Comparison of ENCODE assay signal across 8 cellular contexts in genomic region chr3:194671511-194671899, GRCh38. TPM values are rescaled to one million over a fixed set of nuclear protein-coding genes. Genes with fewer than 3 reads are reported as not detected.
DNase-seq lines count a peak whose midpoint lies in the region; ATAC-seq and TF ChIP-seq lines count a peak whose summit lies in the region.

No MANE protein-coding gene starts in this region.

- H3K9ac ChIP-seq in iPS-20b (ENCODE audit: low read depth, low read length): peak overlapping the region; percentile 99

- in situ Hi-C loops in astrocyte of the cerebellum (cut with HindIII; ENCODE audit: low sequenced_read_pairs): loop anchor here (5.0 kb wide), 1 partner anchor 441 kb away; no protein-coding TSS in a partner anchor

- H3K4me3 ChIP-seq in astrocyte of the cerebellum (ENCODE audit: low read depth, low read length): peak overlapping the region; percentile 87
- peak overlapping the region; percentile 88 for H3K4me3 ChIP-seq in iPS-20b (ENCODE audit: low read length)

- POLR2A ChIA-PET in activated CD4-positive, alpha-beta T cell treated with anti-CD3 and anti-CD28 coated beads, Interleukin-2, amount 10 ng/mL, durations not matched to agents 7 days and 5 days (lab: Charles Lee): no interaction called here

- H3K36me3 ChIP-seq in iPS-20b (ENCODE audit: insufficient read depth, low read depth, low read length): peaks cover 27% of the 10 kb centered on the region

- peak; percentile 9 for ATAC-seq in HG02588 (IDR thresholded peaks at IDR 0.05; ENCODE audit: unreplicated experiment)
- peak; percentile 48 for ATAC-seq in stimulated activated memory B cell treated with anti-CD40 and anti-IgM and Interleukin-4, amounts not matched to agents 10 μg/mL and 1 μg/mL and 100 μg/mL, for 72 hours

- no peaks in the 10 kb centered on the region for H3K9me3 Mint-ChIP-seq in activated CD4-positive, alpha-beta T cell treated with anti-CD3 and anti-CD28 coated beads, Interleukin-2, amount 10 ng/mL, durations not matched to agents 7 days and 5 days
- no peaks in the 10 kb centered on the region for H3K9me3 Mint-ChIP-seq in stimulated activated memory B cell treated with anti-CD40 and anti-IgM and Interleukin-4, amounts not matched to agents 10 μg/mL and 1 μg/mL and 100 μg/mL, for 72 hours

- H3K9me3 ChIP-seq in iPS-20b (ENCODE audit: insufficient read depth, low read depth, low read length): no peaks in the 10 kb centered on the region

- CTCF ChIA-PET in activated CD4-positive, alpha-beta T cell treated with anti-CD3 and anti-CD28 coated beads, Interleukin-2, amount 10 ng/mL, durations not matched to agents 7 days and 5 days (lab: Charles Lee): interaction anchor here (0.9 to 5.0 kb wide), 19 partner anchors 11 to 602 kb away, joined by 3 to 59 read pairs (median 5); partner anchors contain the start of genes FAM43A, TMEM44 and XXYLT1

- H3K36me3 Mint-ChIP-seq in activated CD4-positive, alpha-beta T cell treated with anti-CD3 and anti-CD28 coated beads, Interleukin-2, amount 10 ng/mL, durations not matched to agents 7 days and 5 days (ENCODE audit: low read depth): peaks cover 14% of the 10 kb centered on the region
- H3K36me3 Mint-ChIP-seq in stimulated activated memory B cell treated with anti-CD40 and anti-IgM and Interleukin-4, amounts not matched to agents 10 μg/mL and 1 μg/mL and 100 μg/mL, for 72 hours: peaks cover 27% of the 10 kb centered on the region

- H3K27me3 ChIP-seq in iPS-20b (ENCODE audit: insufficient read depth, low read length): peaks cover 21% of the 10 kb centered on the region

- H3K27ac ChIP-seq in iPS-20b (ENCODE audit: low read length): peak overlapping the region; percentile 89

- H3K4me1 Mint-ChIP-seq in activated CD4-positive, alpha-beta T cell treated with anti-CD3 and anti-CD28 coated beads, Interleukin-2, amount 10 ng/mL, durations not matched to agents 7 days and 5 days: peaks cover 44% of the 10 kb centered on the region
- H3K4me1 Mint-ChIP-seq in stimulated activated memory B cell treated with anti-CD40 and anti-IgM and Interleukin-4, amounts not matched to agents 10 μg/mL and 1 μg/mL and 100 μg/mL, for 72 hours: peaks cover 38% of the 10 kb centered on the region

- peak; percentile 51 for DNase-seq in activated CD4-positive, alpha-beta T cell treated with anti-CD3 and anti-CD28 coated beads, Interleukin-2, amount 10 ng/mL, durations not matched to agents 7 days and 5 days
- DNase-seq in activated CD4-positive, alpha-beta T cell treated with anti-CD3 and anti-CD28 coated beads for 48 hours: no peak
- peak; percentile 59 for DNase-seq in NCI-H510A treated with DMSO at 0.1 percent for 48 hours (lab: John Stamatoyannopoulos, UW)
- DNase-seq in astrocyte of the cerebellum (ENCODE audit: low read depth): no peak
- DNase-seq in stimulated activated CD8-positive, alpha-beta memory T cell treated with anti-CD3 and anti-CD28 coated beads, Interleukin-4, amount 100 ng/mL, for 48 hours: no peak

- H3K27me3 Mint-ChIP-seq in activated CD4-positive, alpha-beta T cell treated with anti-CD3 and anti-CD28 coated beads, Interleukin-2, amount 10 ng/mL, durations not matched to agents 7 days and 5 days: peaks cover 5% of the 10 kb centered on the region
- no peaks in the 10 kb centered on the region for H3K27me3 Mint-ChIP-seq in stimulated activated memory B cell treated with anti-CD40 and anti-IgM and Interleukin-4, amounts not matched to agents 10 μg/mL and 1 μg/mL and 100 μg/mL, for 72 hours

- peak overlapping the region; percentile 96 for H3K4me3 Mint-ChIP-seq in activated CD4-positive, alpha-beta T cell treated with anti-CD3 and anti-CD28 coated beads, Interleukin-2, amount 10 ng/mL, durations not matched to agents 7 days and 5 days
- peak overlapping the region; percentile 100 for H3K4me3 Mint-ChIP-seq in stimulated activated memory B cell treated with anti-CD40 and anti-IgM and Interleukin-4, amounts not matched to agents 10 μg/mL and 1 μg/mL and 100 μg/mL, for 72 hours

- H3K4me1 ChIP-seq in iPS-20b (ENCODE audit: insufficient read depth, low read length): peaks cover 5% of the 10 kb centered on the region; the same call in 1 of the 2 replicates

- peak; percentile 61 for TF ChIP-seq CTCF in astrocyte of the cerebellum (IDR thresholded peaks at IDR 0.05; ENCODE audit: low read depth, low read length, missing control alignments)

- peak overlapping the region; percentile 99 for H3K27ac Mint-ChIP-seq in activated CD4-positive, alpha-beta T cell treated with anti-CD3 and anti-CD28 coated beads, Interleukin-2, amount 10 ng/mL, durations not matched to agents 7 days and 5 days
- H3K27ac Mint-ChIP-seq in stimulated activated memory B cell treated with anti-CD40 and anti-IgM and Interleukin-4, amounts not matched to agents 10 μg/mL and 1 μg/mL and 100 μg/mL, for 72 hours: peak overlapping the region; percentile 99

RNA-seq across cellular contexts. Expression of gene LSG1, which starts 0.5 kb away (rescaled TPM):
- 10 to 100 TPM; 42.5 to 44.6 TPM for total RNA-seq in activated CD4-positive, alpha-beta T cell treated with anti-CD3 and anti-CD28 coated beads, Interleukin-2, amount 10 ng/mL, durations not matched to agents 7 days and 5 days

RNA-seq across cellular contexts. Expression of gene FAM43A, which starts 14.2 kb away (rescaled TPM):
- total RNA-seq in activated CD4-positive, alpha-beta T cell treated with anti-CD3 and anti-CD28 coated beads, Interleukin-2, amount 10 ng/mL, durations not matched to agents 7 days and 5 days: under 1 TPM; 0.54 to 0.69 TPM

RNA-seq across cellular contexts. Expression of gene TMEM44, which starts 38.3 kb away (rescaled TPM):
- 1 to 10 TPM; 1.9 to 2.7 TPM for total RNA-seq in activated CD4-positive, alpha-beta T cell treated with anti-CD3 and anti-CD28 coated beads, Interleukin-2, amount 10 ng/mL, durations not matched to agents 7 days and 5 days

Comparison
In these comparisons a context has a peak if more than half of its experiments do, and no peak if none do; other contexts are left out.
1. DNase-seq: peak in activated CD4-positive, alpha-beta T cell treated with anti-CD3 and anti-CD28 coated beads, Interleukin-2, amount 10 ng/mL, durations not matched to agents 7 days and 5 days (single experiment) and NCI-H510A treated with DMSO at 0.1 percent for 48 hours (single experiment); none in activated CD4-positive, alpha-beta T cell treated with anti-CD3 and anti-CD28 coated beads for 48 hours (single experiment), astrocyte of the cerebellum (single experiment) and stimulated activated CD8-positive, alpha-beta memory T cell treated with anti-CD3 and anti-CD28 coated beads, Interleukin-4, amount 100 ng/mL, for 48 hours (single experiment).